ENCODE assay signal across 10 cellular contexts in the genomic region with DNA sequence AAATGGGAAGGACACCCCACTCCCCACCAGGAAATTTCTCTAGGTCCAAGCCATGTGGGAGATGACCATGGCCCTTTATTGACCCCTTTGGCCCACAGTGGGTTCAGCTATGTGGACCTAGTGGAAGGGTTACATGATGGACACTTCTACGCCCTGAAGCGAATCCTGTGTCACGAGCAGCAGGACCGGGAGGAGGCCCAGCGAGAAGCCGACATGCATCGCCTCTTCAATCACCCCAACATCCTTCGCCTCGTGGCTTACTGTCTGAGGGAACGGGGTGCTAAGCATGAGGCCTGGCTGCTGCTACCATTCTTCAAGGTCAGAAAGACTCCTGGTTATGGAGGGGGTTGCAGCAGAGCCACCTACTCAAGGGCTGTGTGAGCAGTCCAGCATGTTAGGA. TPM values are rescaled to one million over a fixed set of nuclear protein-coding genes. Genes with fewer than 3 reads are reported as not detected.
DNase-seq lines count a peak whose midpoint lies in the region; TF ChIP-seq lines count a peak whose summit lies in the region.
"Had no signal": no experiment of that assay in that cellular context is flagged by ENCODE, and none has a peak within 500 bp of the region (broad histone marks: within the 10 kb centered on the region; RNA-seq: fewer than 3 reads in every experiment).

No MANE protein-coding gene starts in this region.

- H3K4ac ChIP-seq in H9 (ENCODE audit: low read depth, low read length) = no peak overlapping the region

- no peaks in the 10 kb centered on the region for H3K79me2 ChIP-seq in H9 (ENCODE audit: insufficient read depth, low read length)

- no peak overlapping the region for H4K8ac ChIP-seq in H9 (replicated peaks; ENCODE audit: insufficient read length, low read depth, low read length)

- H3K27me3 ChIP-seq in H9 (ENCODE audit: insufficient read depth, low read length) = no peaks in the 10 kb centered on the region
- H3K27me3 ChIP-seq in WERI-Rb-1 (ENCODE audit: insufficient read depth, low read depth, severe bottlenecking) = no peaks in the 10 kb centered on the region
- no peaks in the 10 kb centered on the region for H3K27me3 ChIP-seq in spleen (replicated peaks in 1 of 7)
- H3K27me3 ChIP-seq in thyroid gland = no peaks in the 10 kb centered on the region

- no peak overlapping the region for H4K91ac ChIP-seq in H9 (ENCODE audit: insufficient read length, low read depth, low read length)

- peaks cover 9 to 24% (median 23%) of the 10 kb centered on the region in 3 experiments; a peak in 6 of 7 replicates for H3K36me3 Mint-ChIP-seq in H9 (ENCODE audit: insufficient read depth in 1 of 3, low read depth in 3 of 3)

- H3K36me3 ChIP-seq in WERI-Rb-1 = peaks cover 47% of the 10 kb centered on the region
- peaks cover 0 to 46% (median 21%) of the 10 kb centered on the region in 6 donors for H3K36me3 ChIP-seq in spleen
- peaks cover 0 to 4% of the 10 kb centered on the region in 2 donors for H3K36me3 ChIP-seq in thyroid gland

- no peak overlapping the region for H2BK5ac ChIP-seq in H9 (ENCODE audit: insufficient read length, low read length)

- intact Hi-C loops in spleen (cut with DNase I; ENCODE audit: low total_unique reads) = no loop called here
- intact Hi-C loops in thyroid gland (cut with DNase I) = loop anchor here (5.0 kb wide), 1 partner anchor 36 kb away; no protein-coding TSS in a partner anchor

- peak overlapping the region; percentile 92 to 96 for H3K4me3 Mint-ChIP-seq in H9

- TF ChIP-seq CTCF in H9 (conservative IDR thresholded peaks at IDR 0.05) = no peak
- TF ChIP-seq CTCF in WERI-Rb-1 (IDR thresholded peaks at IDR 0.05; ENCODE audit: low read depth, low read length) = no peak
- TF ChIP-seq CTCF in fibroblast of the aortic adventitia (IDR thresholded peaks at IDR 0.05; ENCODE audit: insufficient read depth, low read length) = no peak
- no peak for TF ChIP-seq CTCF in spleen (IDR thresholded peaks at IDR 0.05 in 8 of 11, conservative IDR thresholded peaks at IDR 0.05 in 3 of 11)
- no peak for TF ChIP-seq CTCF in thyroid gland (IDR thresholded peaks at IDR 0.05)

- no peak overlapping the region for H3K4me3 ChIP-seq in WERI-Rb-1 (ENCODE audit: low read depth, low read length)
- peak overlapping the region; percentile 98 for H3K4me3 ChIP-seq in fibroblast of the aortic adventitia (ENCODE audit: low read depth, low read length)
- H3K4me3 ChIP-seq in spleen = peak overlapping the region in 2 of 8 donors; percentile 71 to 78
- H3K4me3 ChIP-seq in thyroid gland (replicated peaks in 1 of 3) = no peak overlapping the region

- H3K56ac ChIP-seq in H9 (ENCODE audit: insufficient read length, low read depth, low read length) = no peak overlapping the region

- H3K9me3 ChIP-seq in H9 (ENCODE audit: control insufficient read depth, low read depth, low read length) (no peaks in the 10 kb centered on the region), WERI-Rb-1 (ENCODE audit: severe bottlenecking) (no peaks in the 10 kb centered on the region), spleen (no peaks in the 10 kb centered on the region), thyroid gland (no peaks in the 10 kb centered on the region)

- no peak for TF ChIP-seq POLR2A in spleen (IDR thresholded peaks at IDR 0.05)
- no peak for TF ChIP-seq POLR2A in thyroid gland (IDR thresholded peaks at IDR 0.05)

- no peak overlapping the region for H3K14ac ChIP-seq in H9 (ENCODE audit: insufficient read depth, low read length)

- H3K4me1 Mint-ChIP-seq in H9 = peaks cover 20 to 28% of the 10 kb centered on the region in 2 experiments

- no peaks in the 10 kb centered on the region for H3K79me1 ChIP-seq in H9 (ENCODE audit: insufficient read depth, low read depth, low read length, poor library complexity, severe bottlenecking)

- H3K9me3 Mint-ChIP-seq in H9 = no peaks in the 10 kb centered on the region

- no peak overlapping the region for H2BK20ac ChIP-seq in H9 (ENCODE audit: low read depth, low read length, poor library complexity, severe bottlenecking)

- H3K27ac ChIP-seq in H9 (ENCODE audit: insufficient read length, low read depth, low read length) (no peak overlapping the region), WERI-Rb-1 (peak overlapping the region; percentile 16; the same call in 1 of the 2 replicates), spleen (peak overlapping the region; percentile 73 to 99 (median 94)), thyroid gland (peak overlapping the region in 1 of 3 donors; percentile 86)

- no peak overlapping the region for H4K5ac ChIP-seq in H9 (ENCODE audit: insufficient read length, low read depth, low read length)

- H3K27me3 Mint-ChIP-seq in H9 (ENCODE audit: low read depth) = peaks cover 9% of the 10 kb centered on the region

- H3K18ac ChIP-seq in H9 (ENCODE audit: insufficient read length, low read depth, low read length) = no peak overlapping the region

- no peak overlapping the region for H2BK15ac ChIP-seq in H9 (ENCODE audit: low read depth, low read length)

- H3K23ac ChIP-seq in H9 (ENCODE audit: insufficient read length, low read depth, low read length) = no peak overlapping the region

- H3K27ac Mint-ChIP-seq in H9 = no peak overlapping the region

- H4K20me1 ChIP-seq in H9 (ENCODE audit: control insufficient read depth, insufficient read depth, insufficient read length) = no peaks in the 10 kb centered on the region

- no peaks in the 10 kb centered on the region for H3K23me2 ChIP-seq in H9 (ENCODE audit: insufficient read length, low read depth, low read length, poor library complexity, severe bottlenecking)

- H3K9ac ChIP-seq in H9 (ENCODE audit: extremely low read depth, insufficient read length, low read length) = no peak overlapping the region

- no peak overlapping the region for H3K4me2 ChIP-seq in H9 (ENCODE audit: insufficient read depth, insufficient read length, low read length)

- H2AK5ac ChIP-seq in H9 (ENCODE audit: insufficient read length, low read length) = no peak overlapping the region

- DNase-seq in H9 = no peak
- DNase-seq in WERI-Rb-1 = no peak
- no peak for DNase-seq in fibroblast of the aortic adventitia (ENCODE audit: low read depth)
- DNase-seq in spleen = no peak
- no peak for DNase-seq in thyroid gland
- DNase-seq in KG1 (lab: John Stamatoyannopoulos, UW) = no peak
- DNase-seq in T1000 (lab: John Stamatoyannopoulos, UW) = no peak
- DNase-seq: activated gamma-delta T cell, NCI-H1930 had no signal

- WGBS in H9 (ENCODE audit: extremely low coverage, insufficient read length, low lambda C conversion rate) = no CpG with 5 or more reads among the region's 10 CpGs
- 93 to 96% (median 94%) methylated on average over 3 to 10 of the region's 10 CpGs for WGBS in spleen, 5 donors
- WGBS in thyroid gland, 2 donors = 91 to 96% methylated on average over 7 to 10 of the region's 10 CpGs

- no peak overlapping the region for H2BK120ac ChIP-seq in H9 (ENCODE audit: low read depth, low read length, poor library complexity, severe bottlenecking)

- no peak overlapping the region for H2AFZ ChIP-seq in H9 (ENCODE audit: low read length)

- no peak overlapping the region for H3T11ph ChIP-seq in H9 (ENCODE audit: low read length)

- H3K4me1 ChIP-seq in H9 (ENCODE audit: insufficient read depth, low read length) = peaks cover 2% of the 10 kb centered on the region; the same call in 1 of the 2 replicates
- peaks cover 48 to 86% (median 73%) of the 10 kb centered on the region in 6 donors for H3K4me1 ChIP-seq in spleen
- peaks cover 24 to 53% of the 10 kb centered on the region in 2 donors for H3K4me1 ChIP-seq in thyroid gland

- no peak overlapping the region for H2BK12ac ChIP-seq in H9 (ENCODE audit: insufficient read length, low read depth, low read length)

RNA-seq across cellular contexts. Expression of a gene that starts 1.3 kb away (rescaled TPM):
- total RNA-seq in H9 (2021) = 21.6 and 22.4 TPM in 2 replicates
- total RNA-seq in fibroblast of the aortic adventitia (ENCODE audit: low replicate concordance) = 16.7 and 40.2 TPM in 2 replicates
- 10 to 100 TPM; 17.0 to 30.5 (median 22.8) TPM for total RNA-seq in spleen
- 10 to 100 TPM; 33.6 to 47.6 (median 44.2) TPM for polyA plus RNA-seq in spleen
- 10 to 100 TPM; 19.5 to 33.0 (median 24.9) TPM for total RNA-seq in thyroid gland

RNA-seq across cellular contexts. Expression of a gene that starts 1.3 kb away (rescaled TPM):
- 5.8 and 6.5 TPM in 2 replicates for total RNA-seq in H9 (2021)
- 10.5 and 15.9 TPM in 2 replicates for total RNA-seq in fibroblast of the aortic adventitia (ENCODE audit: low replicate concordance)
- total RNA-seq in spleen = 1 to 10 TPM; 2.3 to 9.6 (median 8.9) TPM
- 1 to 10 TPM; 3.0 to 4.1 (median 3.6) TPM for polyA plus RNA-seq in spleen
- 10 to 100 TPM; 12.9 to 24.6 (median 14.9) TPM for total RNA-seq in thyroid gland

RNA-seq across cellular contexts. Expression of a gene that starts 6.5 kb away (rescaled TPM):
- total RNA-seq in H9 (2021) (not detected in 2 replicates), fibroblast of the aortic adventitia (ENCODE audit: low replicate concordance) (not detected in 2 replicates), spleen (not detected), thyroid gland (not detected)
- not detected for polyA plus RNA-seq in spleen
- total RNA-seq: lower leg skin had no signal

RNA-seq across cellular contexts. Expression of a gene that starts 7.2 kb away (rescaled TPM):
- total RNA-seq in H9 (2021) (25.5 and 27.2 TPM in 2 replicates), fibroblast of the aortic adventitia (ENCODE audit: low replicate concordance) (9.7 and 25.6 TPM in 2 replicates), spleen (100 to 1,000 TPM in 1 of 7 donors, 10 to 100 TPM in 6; 60.2 to 120 (median 73.4) TPM), thyroid gland (10 to 100 TPM; 21.0 to 72.4 (median 34.8) TPM)
- polyA plus RNA-seq in spleen = 10 to 100 TPM; 70.6 to 89.2 (median 73.4) TPM

RNA-seq across cellular contexts. Expression of a gene that starts 17.0 kb away (rescaled TPM):
- total RNA-seq in H9 (2021) = 45.9 and 55.4 TPM in 2 replicates
- total RNA-seq in fibroblast of the aortic adventitia (ENCODE audit: low replicate concordance) = 23.7 and 64.5 TPM in 2 replicates
- total RNA-seq in spleen = 100 to 1,000 TPM in 1 of 7 donors, 10 to 100 TPM in 6; 68.3 to 141 (median 74.0) TPM
- 10 to 100 TPM; 30.5 to 70.2 (median 54.7) TPM for polyA plus RNA-seq in spleen
- 10 to 100 TPM; 38.1 to 66.4 (median 45.5) TPM for total RNA-seq in thyroid gland
